1 cellular context compared by ENCODE assay signal in the genomic region with DNA sequence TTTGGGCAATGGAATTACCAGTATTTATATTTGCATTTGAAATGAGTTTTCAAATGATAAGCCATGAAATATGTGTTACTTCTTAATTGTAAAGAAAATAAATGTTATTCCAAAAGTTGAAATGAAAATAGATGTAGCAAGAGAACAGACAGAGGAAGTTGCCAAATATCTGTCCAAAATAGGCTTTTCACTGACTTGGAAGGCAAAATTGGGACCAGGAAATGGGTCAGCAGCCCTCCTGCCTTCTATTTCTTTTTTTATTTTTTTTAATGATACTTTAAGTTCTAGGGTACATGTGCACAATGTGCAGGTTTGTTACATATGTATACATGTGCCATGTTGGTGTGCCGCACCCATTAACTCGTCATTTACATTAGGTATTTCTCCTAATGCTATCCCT. TPM values are rescaled to one million over a fixed set of nuclear protein-coding genes. Genes with fewer than 3 reads are reported as not detected.
"Had no signal": no experiment of that assay in that cellular context is flagged by ENCODE, and none has a peak within 500 bp of the region (broad histone marks: within the 10 kb centered on the region; RNA-seq: fewer than 3 reads in every experiment).

No MANE protein-coding gene starts in this region.

RNA-seq across cellular contexts. Expression of a gene that starts 8.1 kb away (rescaled TPM):
- polyA plus RNA-seq: IgD-negative memory B cell had no signal
